10 cellular contexts compared by ENCODE assay signal in genomic region chr12:67434653-67435375, GRCh38.
DNase-seq lines count a peak whose midpoint lies in the region; ATAC-seq and TF ChIP-seq lines count a peak whose summit lies in the region.
"Had no signal": no experiment of that assay in that cellular context is flagged by ENCODE, and none has a peak within 500 bp of the region (broad histone marks: within the 10 kb centered on the region; RNA-seq: fewer than 3 reads in every experiment).

No MANE protein-coding gene starts in this region.

- WGBS in psoas muscle, 3 donors: 35 to 75% (median 64%) methylated on average over 3 of the region's 3 CpGs

- ATAC-seq in psoas muscle: peak; percentile 35 to 78 (median 66)

- intact Hi-C loops in psoas muscle (cut with DNase I): no loop called here

- peaks cover 15% of the 10 kb centered on the region for H3K4me1 ChIP-seq in fibroblast of lung (ENCODE audit: control insufficient read depth, extremely low read depth, insufficient read depth, low read length)
- peaks cover 29% of the 10 kb centered on the region for H3K4me1 ChIP-seq in psoas muscle

- peak overlapping the region; percentile 10 for H3K9ac ChIP-seq in fibroblast of lung (ENCODE audit: insufficient read depth, low read length)

- H3K4me2 ChIP-seq in fibroblast of lung (ENCODE audit: extremely low read depth, insufficient read depth, low read length): peak overlapping the region; percentile 68

- no peaks in the 10 kb centered on the region for H3K36me3 ChIP-seq in fibroblast of lung (ENCODE audit: control insufficient read depth, insufficient read depth, low read length)
- no peaks in the 10 kb centered on the region for H3K36me3 ChIP-seq in psoas muscle (ENCODE audit: insufficient read depth in 1 of 2, low read depth in 1 of 2)

- no peak overlapping the region for H2AFZ ChIP-seq in fibroblast of lung (ENCODE audit: low read length)

- no peaks in the 10 kb centered on the region for H3K27me3 ChIP-seq in fibroblast of lung (ENCODE audit: control insufficient read depth, insufficient read depth, low read length)
- H3K27me3 ChIP-seq in psoas muscle (ENCODE audit: insufficient read depth in 3 of 3, low read length in 2 of 3): no peaks in the 10 kb centered on the region

- TF ChIP-seq CTCF in fibroblast of lung (conservative IDR thresholded peaks at IDR 0.05 in 1 of 2, IDR thresholded peaks at IDR 0.05 in 1 of 2; ENCODE audit: low read depth in 1 of 2, low read length in 2 of 2) (no peak), psoas muscle (IDR thresholded peaks at IDR 0.05) (no peak)

- H3K27ac ChIP-seq in fibroblast of lung (ENCODE audit: insufficient read depth, low read length) (peak overlapping the region; percentile 68), psoas muscle (peak overlapping the region; percentile 73)

- DNase-seq in CD1c-positive myeloid dendritic cell (ENCODE audit: extremely low spot score) (peak; percentile 26), RKO (ENCODE audit: low spot score) (peak; percentile 13), fibroblast of lung (ENCODE audit: low read depth in 2 of 2) (peak; percentile 96 to 99), psoas muscle (no peak), globus pallidus (ENCODE audit: low spot score) (no peak), COR-L47 (lab: John Stamatoyannopoulos, UW) (no peak)
- DNase-seq in activated effector memory CD4-positive, alpha-beta T cell treated with Interleukin-2 at 50 U/mL for 16 hours: no peak
- DNase-seq in activated CD8-positive, alpha-beta memory T cell treated with anti-CD3 and anti-CD28 coated beads for 24 hours: no peak
- DNase-seq: NCI-H1048; stimulated activated CD4-positive, alpha-beta T cell treated with anti-CD3 and anti-CD28 coated beads, Interleukin-4, amount 100 ng/mL, for 4 hours had no signal

- H3K79me2 ChIP-seq in fibroblast of lung (ENCODE audit: control insufficient read depth, insufficient read depth, low read length): no peaks in the 10 kb centered on the region

- H3K4me3 ChIP-seq in fibroblast of lung (replicated peaks in 1 of 4; ENCODE audit: control extremely low read depth in 1 of 4, insufficient read depth in 1 of 4, low read depth in 3 of 4, low read length in 4 of 4) (no peak overlapping the region), psoas muscle (no peak overlapping the region)

- no peaks in the 10 kb centered on the region for H3K9me3 ChIP-seq in fibroblast of lung (ENCODE audit: control insufficient read depth, insufficient read depth, low read depth, low read length)
- no peaks in the 10 kb centered on the region for H3K9me3 ChIP-seq in psoas muscle

- no peaks in the 10 kb centered on the region for H4K20me1 ChIP-seq in fibroblast of lung (ENCODE audit: control insufficient read depth, extremely low read depth, insufficient read depth, low read length)

Comparison
In these comparisons a context has a peak if more than half of its experiments do, and no peak if none do; other contexts are left out.
1. DNase-seq: peak in CD1c-positive myeloid dendritic cell (single experiment), RKO (single experiment) and fibroblast of lung (2 of 2); none in psoas muscle (0 of 2), globus pallidus (single experiment), activated effector memory CD4-positive, alpha-beta T cell treated with Interleukin-2 at 50 U/mL for 16 hours (single experiment), COR-L47 (single experiment) and activated CD8-positive, alpha-beta memory T cell treated with anti-CD3 and anti-CD28 coated beads for 24 hours (single experiment).